Comparison of ENCODE assay signal across 25 cellular contexts in genomic region chr1:116717318-116717717, GRCh38. TPM values are rescaled to one million over a fixed set of nuclear protein-coding genes. Genes with fewer than 3 reads are reported as not detected.
DNase-seq lines count a peak whose midpoint lies in the region; ATAC-seq, FAIRE-seq and TF ChIP-seq lines count a peak whose summit lies in the region.
"Had no signal": no experiment of that assay in that cellular context is flagged by ENCODE, and none has a peak within 500 bp of the region (broad histone marks: within the 10 kb centered on the region; RNA-seq: fewer than 3 reads in every experiment).

No MANE protein-coding gene starts in this region.

- TF ChIP-seq POLR2A in K562 (conservative IDR thresholded peaks at IDR 0.05) = no peak

- H3K9ac ChIP-seq in K562 (ENCODE audit: insufficient read depth in 1 of 2, low read depth in 2 of 2, low read length in 2 of 2) = no peak overlapping the region
- H3K9ac ChIP-seq: BLaER1 treated with 17β-estradiol and CSF1 and Interleukin-3, amounts not matched to agents 10 nM and 100 nM; SK-N-SH had no signal

- no peak for TF ChIP-seq RAD21 in K562 (CRISPR knock-in tag; conservative IDR thresholded peaks at IDR 0.05 in 1 of 2, IDR thresholded peaks at IDR 0.05 in 1 of 2)

- H4K20me1 ChIP-seq in K562 (replicated peaks; ENCODE audit: control insufficient read depth, insufficient read depth, low read length) = no peaks in the 10 kb centered on the region
- H4K20me1 ChIP-seq: BLaER1 treated with 17β-estradiol and CSF1 and Interleukin-3, amounts not matched to agents 10 nM and 100 nM had no signal

- no peaks in the 10 kb centered on the region for H3K27me3 Mint-ChIP-seq in chondrocyte (ENCODE audit: low read depth)

- H3K4me1 ChIP-seq in K562 (replicated peaks in 1 of 2; ENCODE audit: control insufficient read depth in 2 of 2, insufficient read depth in 2 of 2, low read length in 2 of 2) = peaks cover 0 to 4% of the 10 kb centered on the region in 2 experiments; a peak in 2 of 5 replicates
- no peaks in the 10 kb centered on the region for H3K4me1 ChIP-seq in upper lobe of right lung
- H3K4me1 ChIP-seq: Caco-2 had no signal

- H3K4me1 Mint-ChIP-seq in chondrocyte (ENCODE audit: low read depth) = peaks cover 6% of the 10 kb centered on the region
- H3K4me1 Mint-ChIP-seq: IgD-negative memory B cell had no signal

- no peak overlapping the region for H2AFZ ChIP-seq in K562 (ENCODE audit: low read depth, low read length)

- no peak for ATAC-seq in K562
- ATAC-seq in upper lobe of right lung = peak; percentile 88
- no peak for ATAC-seq in GM18909 (IDR thresholded peaks at IDR 0.05; ENCODE audit: poor library complexity, unreplicated experiment)
- no peak for ATAC-seq in HG03432 (IDR thresholded peaks at IDR 0.05; ENCODE audit: unreplicated experiment)
- ATAC-seq: PC-3 had no signal

- no peaks in the 10 kb centered on the region for H3K36me3 Mint-ChIP-seq in chondrocyte (ENCODE audit: low read depth)
- H3K36me3 Mint-ChIP-seq: CD4-positive, alpha-beta memory T cell; IgD-negative memory B cell had no signal

- H3K9me3 ChIP-seq in K562 (replicated peaks; ENCODE audit: control insufficient read depth, insufficient read depth, low read depth, low read length) (no peaks in the 10 kb centered on the region), upper lobe of right lung (no peaks in the 10 kb centered on the region)
- H3K9me3 ChIP-seq: Caco-2, SK-N-SH had no signal

- no peak overlapping the region for H3K27ac Mint-ChIP-seq in chondrocyte (ENCODE audit: unreplicated experiment)
- H3K27ac Mint-ChIP-seq: CD4-positive, alpha-beta memory T cell; IgD-negative memory B cell had no signal

- in situ Hi-C loops in K562 (cut with MboI) = no loop called here

- intact Hi-C loops in K562 (cut with micrococcal nuclease) = no loop called here
- intact Hi-C loops in upper lobe of right lung (cut with DNase I) = no loop called here

- H3K36me3 ChIP-seq in K562 (ENCODE audit: control insufficient read depth, insufficient read depth, low read length) (no peaks in the 10 kb centered on the region), upper lobe of right lung (no peaks in the 10 kb centered on the region)
- H3K36me3 ChIP-seq: BLaER1 treated with 17β-estradiol and CSF1 and Interleukin-3, amounts not matched to agents 10 nM and 100 nM had no signal

- H3K79me2 ChIP-seq in K562 (ENCODE audit: control insufficient read depth, insufficient read depth, low read length) = no peaks in the 10 kb centered on the region

- WGBS in K562 (ENCODE audit: insufficient coverage, low coverage, missing lambda C conversion rate) = 44% methylated on average over 3 of the region's 3 CpGs

- POLR2A ChIA-PET in K562 (lab: Yijun Ruan, JAX) = interaction anchor here (0.6 to 1.2 kb wide), 2 partner anchors 10 kb away, joined by 3 to 4 read pairs; no protein-coding TSS in a partner anchor

- DNase-seq in DMS53 (lab: John Stamatoyannopoulos, UW) = peak; percentile 56
- DNase-seq in DMS53 treated with DMSO at 0.1 percent for 48 hours (lab: John Stamatoyannopoulos, UW; ENCODE audit: unreplicated experiment) = no peak
- peak; percentile 26 for DNase-seq in NCI-H748 treated with DMSO at 0.1 percent for 48 hours (lab: John Stamatoyannopoulos, UW)
- no peak for DNase-seq in K562 (ENCODE audit: extremely low read depth in 1 of 4, low spot score in 3 of 4)
- DNase-seq in upper lobe of right lung = no peak
- DNase-seq in chondrocyte (ENCODE audit: low spot score) = no peak
- DNase-seq: 8988T; Caco-2; CD4-positive, alpha-beta memory T cell; DMS 273 treated with DMSO at 0.1 percent for 48 hours; GDM1; Karpas-422; NCI-H1436 treated with DMSO at 0.1 percent for 48 hours; NCI-H82; PC-3; RPMI8226; SIG-M5; SK-N-SH had no signal

- H3K4me3 Mint-ChIP-seq in chondrocyte (ENCODE audit: unreplicated experiment) = no peak overlapping the region
- H3K4me3 Mint-ChIP-seq: CD4-positive, alpha-beta memory T cell; IgD-negative memory B cell had no signal

- FAIRE-seq in K562 (lab: Jason Lieb, UNC) = no peak

- TF ChIP-seq EP300 in K562 (IDR thresholded peaks at IDR 0.05; ENCODE audit: low read length) = no peak

- H3K4me3 ChIP-seq in K562 = no peak overlapping the region
- H3K4me3 ChIP-seq in upper lobe of right lung = no peak overlapping the region
- H3K4me3 ChIP-seq: BLaER1 treated with 17β-estradiol and CSF1 and Interleukin-3, amounts not matched to agents 10 nM and 100 nM had no signal

- H3K27ac ChIP-seq in K562 (ENCODE audit: extremely low read depth, low read depth, low read length) (no peak overlapping the region), upper lobe of right lung (no peak overlapping the region)
- H3K27ac ChIP-seq: BLaER1 treated with 17β-estradiol and CSF1 and Interleukin-3, amounts not matched to agents 10 nM and 100 nM had no signal

- TF ChIP-seq CTCF in K562 (IDR thresholded peaks at IDR 0.05 in 2 of 3, conservative IDR thresholded peaks at IDR 0.05 in 1 of 3; ENCODE audit: insufficient read depth in 2 of 3, low read depth in 1 of 3, low read length in 3 of 3) (no peak), upper lobe of right lung (IDR thresholded peaks at IDR 0.05) (no peak), chondrocyte (IDR thresholded peaks at IDR 0.05) (no peak)

- CTCF ChIA-PET in K562 (lab: Yijun Ruan, JAX; ENCODE audit: low intra/inter-chr PET ratio) = no interaction called here

- BruUV-seq in K562 (replicated peaks; lab: Mats Ljungman, UMichigan) = no TSS peak

- H3K27me3 ChIP-seq in K562 (ENCODE audit: control insufficient read depth in 2 of 2, insufficient read depth in 2 of 2, low read length in 2 of 2) (no peaks in the 10 kb centered on the region), upper lobe of right lung (no peaks in the 10 kb centered on the region)
- H3K27me3 ChIP-seq: BLaER1 treated with 17β-estradiol and CSF1 and Interleukin-3, amounts not matched to agents 10 nM and 100 nM had no signal

- no peaks in the 10 kb centered on the region for H3K9me1 ChIP-seq in K562 (ENCODE audit: control insufficient read depth, insufficient read depth, low read length)

- no peak overlapping the region for H3K4me2 ChIP-seq in K562 (ENCODE audit: insufficient read depth, low read length)
- H3K4me2 ChIP-seq: BLaER1 treated with 17β-estradiol and CSF1 and Interleukin-3, amounts not matched to agents 10 nM and 100 nM; SK-N-SH had no signal

- H3K9me3 Mint-ChIP-seq in chondrocyte (ENCODE audit: low read depth) = peaks cover 5% of the 10 kb centered on the region

TF ChIP-seq in K562, 482 proteins besides CTCF, POLR2A, EP300 and RAD21:
- TF ChIP-seq CHCHD3 (CRISPR knock-in tag; IDR thresholded peaks at IDR 0.05) (no peak), ZNF707 (CRISPR knock-in tag; conservative IDR thresholded peaks at IDR 0.05) (peak; percentile 64; the same call in 1 of the 2 replicates)
TF ChIP-seq in K562: peak in this region for 1.

RNA-seq across cellular contexts. Expression of gene CD2, which starts 36.9 kb away (rescaled TPM):
- not detected in 2 replicates for total RNA-seq in K562 (2011; cell fraction: chromatin; rRNA removed; ENCODE audit: low replicate concordance)
- total RNA-seq in K562 (2011; cell fraction: nucleolus; rRNA removed) = not detected in 2 replicates
- total RNA-seq in K562 (2011; cell fraction: nucleoplasm; rRNA removed) = not detected in 2 replicates
- total RNA-seq in K562 (2014; rRNA removed) = not detected in 2 replicates
- total RNA-seq in K562 (2014; rRNA removed; fragmentation: Illumina TruSeq; extraction: Trizol) = not detected in 2 replicates
- total RNA-seq in K562 (2015; rRNA removed; fragmentation: Illumina TruSeq; extraction: Trizol) = not detected in 2 replicates
- 0.16 and 0.29 TPM in 2 replicates for total RNA-seq in K562 (2021)
- polyA plus RNA-seq in K562 (2011; rRNA removed) = not detected in 2 replicates
- polyA plus RNA-seq in K562 (2011; cell fraction: cytosol; rRNA removed) = not detected in 2 replicates
- not detected in 2 replicates for polyA plus RNA-seq in K562 (2011; cell fraction: nucleus; rRNA removed)
- polyA plus RNA-seq in K562 (2012) = 0.06 TPM in 1 of 2 replicates, not detected in the other
- 0.07 TPM in 1 of 2 replicates, not detected in the other for polyA plus RNA-seq in K562 (2014; fragmentation: Illumina TruSeq; extraction: Trizol)
- not detected for polyA plus RNA-seq in K562 (2014; fragmentation: Nextera tagmentation; extraction: Ambion mirVana)
- polyA plus RNA-seq in K562 (2014; rRNA removed) = not detected in 2 replicates
- polyA minus RNA-seq in K562 (2011; rRNA and poly(A)+ RNA removed) = not detected in 2 replicates
- polyA minus RNA-seq in K562 (2011; cell fraction: cytosol; rRNA and poly(A)+ RNA removed) = not detected in 2 replicates
- polyA minus RNA-seq in K562 (2011; cell fraction: nucleus; rRNA and poly(A)+ RNA removed) = not detected in 2 replicates
- 11.4 TPM for total RNA-seq in upper lobe of right lung
- total RNA-seq in chondrocyte = not detected in 3 replicates
- total RNA-seq: Caco-2, H4, MCF 10A, NCI-H460, PC-3 had no signal
- polyA plus RNA-seq: SK-N-SH had no signal

RNA-seq across cellular contexts. Expression of gene IGSF3, which starts 49.8 kb away (rescaled TPM):
- total RNA-seq in K562 (2011; cell fraction: chromatin; rRNA removed; ENCODE audit: low replicate concordance) = 16.2 and 27.0 TPM in 2 replicates
- total RNA-seq in K562 (2011; cell fraction: nucleolus; rRNA removed) = 35.1 and 40.4 TPM in 2 replicates
- total RNA-seq in K562 (2011; cell fraction: nucleoplasm; rRNA removed) = 25.1 and 28.2 TPM in 2 replicates
- total RNA-seq in K562 (2014; rRNA removed) (13.1 and 15.1 TPM in 2 replicates), K562 (2014; rRNA removed; fragmentation: Illumina TruSeq; extraction: Trizol) (7.5 and 7.8 TPM in 2 replicates), K562 (2015; rRNA removed; fragmentation: Illumina TruSeq; extraction: Trizol) (7.5 and 8.3 TPM in 2 replicates), K562 (2021) (14.4 and 15.0 TPM in 2 replicates), upper lobe of right lung (20.1 TPM), chondrocyte (20.5 to 32.0 TPM (median 20.7 TPM) in 3 replicates)
- polyA plus RNA-seq in K562 (2011; rRNA removed) (7.7 and 8.9 TPM in 2 replicates), K562 (2014; fragmentation: Illumina TruSeq; extraction: Trizol) (10.8 and 11.5 TPM in 2 replicates), K562 (2014; fragmentation: Nextera tagmentation; extraction: Ambion mirVana) (1 to 10 TPM; 1.1 to 1.2 TPM), K562 (2014; rRNA removed) (7.9 and 8.4 TPM in 2 replicates)
- polyA plus RNA-seq in K562 (2011; cell fraction: cytosol; rRNA removed) = 10.0 and 16.2 TPM in 2 replicates
- polyA plus RNA-seq in K562 (2011; cell fraction: nucleus; rRNA removed) = 10.1 and 17.6 TPM in 2 replicates
- polyA plus RNA-seq in K562 (2012) = 8.7 and 14.2 TPM in 2 replicates
- polyA minus RNA-seq in K562 (2011; rRNA and poly(A)+ RNA removed) = 9.8 and 14.9 TPM in 2 replicates
- 14.1 and 16.5 TPM in 2 replicates for polyA minus RNA-seq in K562 (2011; cell fraction: cytosol; rRNA and poly(A)+ RNA removed)
- 9.7 and 10.1 TPM in 2 replicates for polyA minus RNA-seq in K562 (2011; cell fraction: nucleus; rRNA and poly(A)+ RNA removed)
- polyA plus RNA-seq: CD4-positive, alpha-beta memory T cell; IgD-negative memory B cell had no signal

Comparison
In these comparisons a context has a peak if more than half of its experiments do, and no peak if none do; other contexts are left out.
1. DNase-seq: peak in DMS53 (single experiment) and NCI-H748 treated with DMSO at 0.1 percent for 48 hours (single experiment); none in DMS53 treated with DMSO at 0.1 percent for 48 hours (single experiment), K562 (0 of 4), upper lobe of right lung (single experiment) and chondrocyte (single experiment).